ENCODE assay signal across 8 cellular contexts in the genomic region with DNA sequence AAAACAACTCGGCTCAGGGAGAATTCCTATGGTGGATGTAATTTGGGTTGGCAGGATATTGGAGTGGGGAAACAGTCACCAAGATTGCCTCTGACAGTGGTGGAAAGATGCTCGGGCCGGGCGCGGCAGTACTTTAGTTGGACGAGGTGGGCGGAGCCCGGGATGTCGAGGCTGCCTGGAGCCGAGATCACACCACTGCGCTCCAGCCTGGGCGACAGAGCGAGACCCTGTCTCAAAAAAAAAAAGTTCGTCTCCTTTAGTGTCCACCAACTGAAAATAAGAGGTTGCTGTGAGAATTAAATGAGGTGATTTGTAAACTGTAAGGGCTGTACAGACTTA. TPM values are rescaled to one million over a fixed set of nuclear protein-coding genes. Genes with fewer than 3 reads are reported as not detected.
DNase-seq lines count a peak whose midpoint lies in the region; ATAC-seq and TF ChIP-seq lines count a peak whose summit lies in the region.

No MANE protein-coding gene starts in this region.

- no peaks in the 10 kb centered on the region for H3K9me2 ChIP-seq in Karpas-422 (replicated peaks; ENCODE audit: insufficient read depth, low read length)

- WGBS in right lobe of liver (ENCODE audit: insufficient coverage, low coverage, low lambda C conversion rate, missing lambda C conversion rate), result 1% methylated on average over 11 of the region's 14 CpGs

- H3K79me2 ChIP-seq in Karpas-422 (ENCODE audit: low read length), result peaks cover 55% of the 10 kb centered on the region

- H2AFZ ChIP-seq in Karpas-422 (ENCODE audit: low read length), result peak overlapping the region; percentile 30; the same call in 1 of the 2 replicates

- H3K27me3 ChIP-seq in Karpas-422 (ENCODE audit: low read length) (no peaks in the 10 kb centered on the region), right lobe of liver (no peaks in the 10 kb centered on the region)

- DNase-seq in Karpas-422 (peak; percentile 77), right lobe of liver (peak; percentile 65 to 73 (median 68)), hippocampal formation (lab: John Stamatoyannopoulos, UW) (no peak)
- DNase-seq in stimulated activated CD8-positive, alpha-beta memory T cell treated with anti-CD3 and anti-CD28 coated beads, Interleukin-12 subunit alpha, Interleukin-12 subunit beta, amount 100 ng/mL, for 4 hours (ENCODE audit: low read depth), result peak; percentile 24

- H3K9me3 ChIP-seq in Karpas-422 (ENCODE audit: low read length) (no peaks in the 10 kb centered on the region), right lobe of liver (no peaks in the 10 kb centered on the region)

- no peak for TF ChIP-seq POLR2A in right lobe of liver (IDR thresholded peaks at IDR 0.05)

- intact Hi-C loops in right lobe of liver (cut with DNase I), result no loop called here

- peak overlapping the region; percentile 85 for H3K4me2 ChIP-seq in Karpas-422 (ENCODE audit: low read depth, low read length, poor library complexity, severe bottlenecking)

- peak overlapping the region; percentile 93 for H3K9ac ChIP-seq in Karpas-422 (ENCODE audit: low read length)

- peaks cover 58% of the 10 kb centered on the region for H3K4me1 ChIP-seq in Karpas-422 (ENCODE audit: low read length)
- peaks cover 0 to 9% (median 2%) of the 10 kb centered on the region in 4 donors for H3K4me1 ChIP-seq in right lobe of liver

- peaks cover 14% of the 10 kb centered on the region for H4K20me1 ChIP-seq in Karpas-422 (ENCODE audit: insufficient read depth, low read depth, low read length)

- H3K4me3 ChIP-seq in Karpas-422 (ENCODE audit: low read length) (peak overlapping the region; percentile 97), right lobe of liver (peak overlapping the region; percentile 84 to 93 (median 92))

- no peak for TF ChIP-seq CTCF in right lobe of liver (IDR thresholded peaks at IDR 0.05)

- H3K27ac ChIP-seq in Karpas-422 (ENCODE audit: low read length) (peak overlapping the region; percentile 64), cingulate gyrus (ENCODE audit: low read depth, low read length) (peak overlapping the region; percentile 61), right lobe of liver (peak overlapping the region; percentile 68 to 78 (median 77))

- ATAC-seq in GM18511 (IDR thresholded peaks at IDR 0.05; ENCODE audit: unreplicated experiment), result peak; percentile 27
- peak; percentile 26 to 42 for ATAC-seq in activated CD4-positive, CD25-positive, alpha-beta regulatory T cell treated with anti-CD3 and anti-CD28 coated beads, Interleukin-2, amount 50 U/mL, for 24 hours
- ATAC-seq in right lobe of liver, result peak; percentile 38 to 54 (median 47)
- no peak for ATAC-seq in GM19455 (IDR thresholded peaks at IDR 0.05; ENCODE audit: unreplicated experiment)

- H3K36me3 ChIP-seq in Karpas-422 (ENCODE audit: insufficient read depth, low read length) (peaks cover 40% of the 10 kb centered on the region), right lobe of liver (peaks cover 0 to 32% (median 14%) of the 10 kb centered on the region in 4 donors)

RNA-seq across cellular contexts. Expression of a gene that starts 0.6 kb away (rescaled TPM):
- 96.0 and 110 TPM in 2 replicates for total RNA-seq in Karpas-422 (2014; rRNA removed; shearing (Covaris generic); ENCODE audit: low replicate concordance)
- total RNA-seq in right lobe of liver, result 10 to 100 TPM; 12.9 to 68.2 (median 25.1) TPM

RNA-seq across cellular contexts. Expression of a gene that starts 41.4 kb away (rescaled TPM):
- 15.2 and 16.1 TPM in 2 replicates for total RNA-seq in Karpas-422 (2014; rRNA removed; shearing (Covaris generic); ENCODE audit: low replicate concordance)
- 10 to 100 TPM in 4 of 6 experiments, 1 to 10 TPM in 2; 9.3 to 28.3 (median 15.5) TPM for total RNA-seq in right lobe of liver

Comparison
In these comparisons a context has a peak if more than half of its experiments do, and no peak if none do; other contexts are left out.
1. DNase-seq: peak in Karpas-422 (single experiment), right lobe of liver (3 of 3) and stimulated activated CD8-positive, alpha-beta memory T cell treated with anti-CD3 and anti-CD28 coated beads, Interleukin-12 subunit alpha, Interleukin-12 subunit beta, amount 100 ng/mL, for 4 hours (single experiment); none in hippocampal formation (0 of 2).
2. Peak in every context shown above with its lines, with median percentiles within 50 percentile points of each other: H3K27ac ChIP-seq.